ENCODE assay signal across 12 cellular contexts in the genomic region with DNA sequence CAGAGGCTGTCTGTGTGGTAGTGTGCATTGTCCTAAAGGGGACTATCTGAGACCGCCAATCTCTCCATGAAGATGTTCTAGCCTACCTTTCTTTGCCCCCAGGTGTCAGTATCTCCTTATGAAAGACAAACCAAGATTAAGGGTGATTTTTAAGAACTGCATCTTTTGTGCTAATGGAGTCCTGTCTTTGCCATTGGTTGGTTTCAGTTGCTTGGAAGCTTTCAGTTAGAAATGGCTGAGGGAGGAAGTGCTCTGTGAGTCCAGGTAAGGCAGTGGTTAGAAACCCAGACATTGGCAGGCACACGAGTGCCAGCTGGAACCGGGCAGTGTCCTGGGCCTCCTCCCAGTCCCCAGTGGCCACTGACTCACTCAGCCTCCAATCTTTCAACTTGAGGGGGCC.
DNase-seq lines count a peak whose midpoint lies in the region; ATAC-seq and TF ChIP-seq lines count a peak whose summit lies in the region.
"Had no signal": no experiment of that assay in that cellular context is flagged by ENCODE, and none has a peak within 500 bp of the region (broad histone marks: within the 10 kb centered on the region; RNA-seq: fewer than 3 reads in every experiment).

No MANE protein-coding gene starts in this region.

- H3K9me2 ChIP-seq in DOHH2 (replicated peaks; ENCODE audit: control insufficient read depth, low read length), result no peaks in the 10 kb centered on the region

- intact Hi-C loops in activated CD8-positive, alpha-beta T cell treated with anti-CD3 and anti-CD28 coated beads for 36 hours (cut with micrococcal nuclease), result loop anchor here (2.0 kb wide), 1 partner anchor 72 kb away; no protein-coding TSS in a partner anchor
- intact Hi-C loops in posterior vena cava (cut with DNase I), result loop anchor here in 1 of 2 donors (5.0 kb wide), 1 partner anchor 46 kb away; no protein-coding TSS in a partner anchor

- H3K4me1 ChIP-seq in DOHH2 (ENCODE audit: control insufficient read depth, low read length), result 0 out of 2 replicates have a peak, but pooled peaks cover 4% of the 10 kb centered on the region
- H3K4me1 ChIP-seq: SJCRH30 had no signal

- H3F3A ChIP-seq in DOHH2 (ENCODE audit: control insufficient read depth, insufficient read depth), result no peaks in the 10 kb centered on the region

- H3K4me2 ChIP-seq in DOHH2 (ENCODE audit: low read length), result no peak overlapping the region

- H3K4me1 Mint-ChIP-seq in activated CD8-positive, alpha-beta T cell treated with anti-CD3 and anti-CD28 coated beads for 36 hours (ENCODE audit: low read depth), result peaks cover 93% of the 10 kb centered on the region
- H3K4me1 Mint-ChIP-seq in naive thymus-derived CD8-positive, alpha-beta T cell, result peaks cover 60 to 98% (median 96%) of the 10 kb centered on the region in 4 donors

- no peak overlapping the region for H3K4me3 ChIP-seq in DOHH2 (ENCODE audit: low read length)
- H3K4me3 ChIP-seq: SJCRH30 had no signal

- no peaks in the 10 kb centered on the region for H4K20me1 ChIP-seq in DOHH2 (ENCODE audit: control insufficient read depth, insufficient read depth, low read depth, low read length)

- H3K36me3 Mint-ChIP-seq in activated CD8-positive, alpha-beta T cell treated with anti-CD3 and anti-CD28 coated beads for 36 hours (ENCODE audit: low read depth), result peaks cover 88% of the 10 kb centered on the region
- peaks cover 5 to 61% (median 34%) of the 10 kb centered on the region in 3 donors for H3K36me3 Mint-ChIP-seq in naive thymus-derived CD8-positive, alpha-beta T cell

- H3K36me3 ChIP-seq in DOHH2 (ENCODE audit: control insufficient read depth, low read length), result no peaks in the 10 kb centered on the region
- H3K36me3 ChIP-seq: SJCRH30 had no signal

- H3K27me3 Mint-ChIP-seq in activated CD8-positive, alpha-beta T cell treated with anti-CD3 and anti-CD28 coated beads for 36 hours, result no peaks in the 10 kb centered on the region
- no peaks in the 10 kb centered on the region for H3K27me3 Mint-ChIP-seq in naive thymus-derived CD8-positive, alpha-beta T cell

- CTCF ChIA-PET in activated CD8-positive, alpha-beta T cell treated with anti-CD3 and anti-CD28 coated beads for 36 hours (lab: Charles Lee), result interaction anchor here (0.6 to 3.3 kb wide), 6 partner anchors 12 to 109 kb away, joined by 3 to 11 read pairs (median 6); no protein-coding TSS in a partner anchor

- H3K79me2 ChIP-seq in DOHH2 (ENCODE audit: control insufficient read depth, low read length), result no peaks in the 10 kb centered on the region

- H3K27ac ChIP-seq in DOHH2 (ENCODE audit: low read depth, low read length), result no peak overlapping the region
- H3K27ac ChIP-seq: SJCRH30 had no signal

- H3K9me3 ChIP-seq in DOHH2 (ENCODE audit: control insufficient read depth, insufficient read depth, low read length), result no peaks in the 10 kb centered on the region
- H3K9me3 ChIP-seq: SJCRH30 had no signal

- POLR2A ChIA-PET in activated CD8-positive, alpha-beta T cell treated with anti-CD3 and anti-CD28 coated beads for 36 hours (lab: Charles Lee), result interaction anchor here (0.6 to 1.0 kb wide), 2 partner anchors 51 to 559 kb away, joined by 3 read pairs; no protein-coding TSS in a partner anchor
- POLR2A ChIA-PET in naive thymus-derived CD8-positive, alpha-beta T cell (lab: Charles Lee), result interaction anchor here (1.1 kb wide), 1 partner anchor 10 kb away, joined by 5 read pairs; no protein-coding TSS in a partner anchor

- H3K27ac Mint-ChIP-seq in activated CD8-positive, alpha-beta T cell treated with anti-CD3 and anti-CD28 coated beads for 36 hours, result peak overlapping the region; percentile 94
- H3K27ac Mint-ChIP-seq in naive thymus-derived CD8-positive, alpha-beta T cell, result peak overlapping the region; percentile 87 to 99 (median 96)

- peak overlapping the region; percentile 54 for H3K4me3 Mint-ChIP-seq in activated CD8-positive, alpha-beta T cell treated with anti-CD3 and anti-CD28 coated beads for 36 hours
- peak overlapping the region in 9 of 10 donors; percentile 61 to 81 (median 71) for H3K4me3 Mint-ChIP-seq in naive thymus-derived CD8-positive, alpha-beta T cell

- no peaks in the 10 kb centered on the region for H3K27me3 ChIP-seq in DOHH2 (ENCODE audit: control insufficient read depth, low read length)
- H3K27me3 ChIP-seq: SJCRH30 had no signal

- no peak for DNase-seq in activated CD8-positive, alpha-beta T cell treated with anti-CD3 and anti-CD28 coated beads for 36 hours
- DNase-seq in naive thymus-derived CD8-positive, alpha-beta T cell, result peak in 2 of 10 donors; percentile 42 to 46
- DNase-seq in NCI-H82 (lab: John Stamatoyannopoulos, UW), result no peak
- no peak for DNase-seq in posterior vena cava (ENCODE audit: low spot score)
- no peak for DNase-seq in middle frontal gyrus (ENCODE audit: extremely low spot score, low spot score)
- DNase-seq: DMS79, mesenchymal stem cell, NCI-H2029, SJCRH30 had no signal

- ATAC-seq in HG02981 (IDR thresholded peaks at IDR 0.05; ENCODE audit: unreplicated experiment) (peak; percentile 34), HG02763 (IDR thresholded peaks at IDR 0.05; ENCODE audit: unreplicated experiment) (no peak)
- no peak for ATAC-seq in activated CD8-positive, alpha-beta T cell treated with anti-CD3 and anti-CD28 coated beads for 36 hours
- peak in 1 of 2 donors; percentile 7 for ATAC-seq in naive thymus-derived CD8-positive, alpha-beta T cell

- TF ChIP-seq CTCF in DOHH2 (IDR thresholded peaks at IDR 0.05; ENCODE audit: low read depth, low read length, poor library complexity, severe bottlenecking), result peak; percentile 39
- TF ChIP-seq CTCF in activated CD8-positive, alpha-beta T cell treated with anti-CD3 and anti-CD28 coated beads for 36 hours (IDR thresholded peaks at IDR 0.05), result peak; percentile 61

- H3K9me3 Mint-ChIP-seq in activated CD8-positive, alpha-beta T cell treated with anti-CD3 and anti-CD28 coated beads for 36 hours, result no peaks in the 10 kb centered on the region
- peaks cover 0 to 2% (median 0%) of the 10 kb centered on the region in 9 donors for H3K9me3 Mint-ChIP-seq in naive thymus-derived CD8-positive, alpha-beta T cell
